Comparison of ENCODE assay signal across 20 cellular contexts in genomic region chr3:39446444-39446843, GRCh38. TPM values are rescaled to one million over a fixed set of nuclear protein-coding genes. Genes with fewer than 3 reads are reported as not detected.
A peak's percentile ranks its signal among the peaks of the same experiment; 100 is the strongest.
DNase-seq lines count a peak whose midpoint lies in the region; ATAC-seq, FAIRE-seq and TF ChIP-seq lines count a peak whose summit lies in the region.
"Had no signal": no experiment of that assay in that cellular context is flagged by ENCODE, and none has a peak within 500 bp of the region (broad histone marks: within the 10 kb centered on the region; RNA-seq: fewer than 3 reads in every experiment).

No MANE protein-coding gene starts in this region.

- peaks cover 4% of the 10 kb centered on the region for H3K4me1 Mint-ChIP-seq in activated naive CD8-positive, alpha-beta T cell treated with anti-CD3 and anti-CD28 coated beads, Interleukin-2, amount 50 U/mL, for 24 hours

- H3K36me3 Mint-ChIP-seq in activated naive CD8-positive, alpha-beta T cell treated with anti-CD3 and anti-CD28 coated beads, Interleukin-2, amount 50 U/mL, for 24 hours (ENCODE audit: low read depth), result no peaks in the 10 kb centered on the region
- H3K36me3 Mint-ChIP-seq: CD4-positive, alpha-beta memory T cell had no signal

- CTCF ChIA-PET in K562 (lab: Yijun Ruan, JAX; ENCODE audit: low intra/inter-chr PET ratio), result interaction anchor here (0.8 to 3.0 kb wide), 2 partner anchors 13 to 52 kb away, joined by 3 to 30 read pairs; no protein-coding TSS in a partner anchor

- ATAC-seq in K562, result no peak
- no peak for ATAC-seq in GM18519 (IDR thresholded peaks at IDR 0.05; ENCODE audit: low FRiP score, unreplicated experiment)
- ATAC-seq in activated naive CD8-positive, alpha-beta T cell treated with anti-CD3 and anti-CD28 coated beads, Interleukin-2, amount 50 U/mL, for 24 hours, result no peak
- ATAC-seq: GM12878 had no signal

- peaks cover 5% of the 10 kb centered on the region for H3K4me1 ChIP-seq in GM23248 (ENCODE audit: insufficient read depth)
- peaks cover 0 to 12% of the 10 kb centered on the region in 2 experiments; a peak in 2 of 5 replicates for H3K4me1 ChIP-seq in K562 (replicated peaks in 1 of 2; ENCODE audit: control insufficient read depth in 2 of 2, insufficient read depth in 2 of 2, low read length in 2 of 2)

- H3K9me2 ChIP-seq in GM23248 (ENCODE audit: insufficient read depth), result no peaks in the 10 kb centered on the region

- H3K9ac ChIP-seq in GM23248, result no peak overlapping the region
- H3K9ac ChIP-seq in K562 (ENCODE audit: insufficient read depth in 1 of 2, low read depth in 2 of 2, low read length in 2 of 2), result no peak overlapping the region

- no peaks in the 10 kb centered on the region for H3K9me1 ChIP-seq in K562 (ENCODE audit: control insufficient read depth, insufficient read depth, low read length)

- no peak for TF ChIP-seq CTCF in K562 (IDR thresholded peaks at IDR 0.05 in 2 of 3, conservative IDR thresholded peaks at IDR 0.05 in 1 of 3; ENCODE audit: insufficient read depth in 2 of 3, low read depth in 1 of 3, low read length in 3 of 3)

- H3K27ac ChIP-seq in GM23248 (no peak overlapping the region), K562 (ENCODE audit: extremely low read depth, low read depth, low read length) (no peak overlapping the region)

- H3K4me2 ChIP-seq in GM23248 (ENCODE audit: unreplicated experiment), result no peak overlapping the region
- H3K4me2 ChIP-seq in K562 (ENCODE audit: insufficient read depth, low read length), result no peak overlapping the region

- in situ Hi-C loops in GM23248 (cut with MboI) (no loop called here), K562 (cut with MboI) (no loop called here)

- no peaks in the 10 kb centered on the region for H3K9me3 ChIP-seq in GM23248 (ENCODE audit: low read depth)
- H3K9me3 ChIP-seq in K562 (replicated peaks; ENCODE audit: control insufficient read depth, insufficient read depth, low read depth, low read length), result no peaks in the 10 kb centered on the region

- no peak for TF ChIP-seq EP300 in K562 (IDR thresholded peaks at IDR 0.05; ENCODE audit: low read length)

- H3F3A ChIP-seq in GM23248 (ENCODE audit: insufficient read depth), result 0 out of 2 replicates have a peak, but pooled peaks cover 7% of the 10 kb centered on the region

- no peaks in the 10 kb centered on the region for H3K27me3 Mint-ChIP-seq in activated naive CD8-positive, alpha-beta T cell treated with anti-CD3 and anti-CD28 coated beads, Interleukin-2, amount 50 U/mL, for 24 hours

- no peak overlapping the region for H3K27ac Mint-ChIP-seq in activated naive CD8-positive, alpha-beta T cell treated with anti-CD3 and anti-CD28 coated beads, Interleukin-2, amount 50 U/mL, for 24 hours
- H3K27ac Mint-ChIP-seq: CD4-positive, alpha-beta memory T cell had no signal

- no peak for TF ChIP-seq POLR2A in K562 (conservative IDR thresholded peaks at IDR 0.05)

- H3K36me3 ChIP-seq in GM23248 (ENCODE audit: low read depth) (no peaks in the 10 kb centered on the region), K562 (ENCODE audit: control insufficient read depth, insufficient read depth, low read length) (no peaks in the 10 kb centered on the region)

- no peak overlapping the region for H3K4me3 Mint-ChIP-seq in activated naive CD8-positive, alpha-beta T cell treated with anti-CD3 and anti-CD28 coated beads, Interleukin-2, amount 50 U/mL, for 24 hours
- H3K4me3 Mint-ChIP-seq: CD4-positive, alpha-beta memory T cell had no signal

- POLR2A ChIA-PET in K562 (lab: Yijun Ruan, JAX), result interaction anchor here (0.6 to 1.3 kb wide), 3 partner anchors 12 to 42 kb away, joined by 3 to 4 read pairs (median 3); no protein-coding TSS in a partner anchor

- H3K9me3 Mint-ChIP-seq in activated naive CD8-positive, alpha-beta T cell treated with anti-CD3 and anti-CD28 coated beads, Interleukin-2, amount 50 U/mL, for 24 hours, result no peaks in the 10 kb centered on the region

- H2AFZ ChIP-seq in GM23248, result no peak overlapping the region
- H2AFZ ChIP-seq in K562 (ENCODE audit: low read depth, low read length), result no peak overlapping the region

- no peaks in the 10 kb centered on the region for H4K20me1 ChIP-seq in GM23248 (ENCODE audit: insufficient read depth)
- no peaks in the 10 kb centered on the region for H4K20me1 ChIP-seq in K562 (replicated peaks; ENCODE audit: control insufficient read depth, insufficient read depth, low read length)

- FAIRE-seq in K562 (lab: Jason Lieb, UNC), result no peak
- FAIRE-seq: G401.6, GM12878, H1 had no signal

- no peak overlapping the region for H3K4me3 ChIP-seq in GM23248
- H3K4me3 ChIP-seq in K562, result no peak overlapping the region
- H3K4me3 ChIP-seq: GM12878 had no signal

- H3K79me2 ChIP-seq in GM23248 (ENCODE audit: insufficient read depth), result no peaks in the 10 kb centered on the region
- H3K79me2 ChIP-seq in K562 (ENCODE audit: control insufficient read depth, insufficient read depth, low read length), result no peaks in the 10 kb centered on the region

- TF ChIP-seq RAD21 in K562 (CRISPR knock-in tag; conservative IDR thresholded peaks at IDR 0.05 in 1 of 2, IDR thresholded peaks at IDR 0.05 in 1 of 2), result no peak

- WGBS in GM23248 (ENCODE audit: low coverage in 1 of 2, low lambda C conversion rate in 2 of 2, missing lambda C conversion rate in 2 of 2), 2 experiments, result 66 to 70% methylated on average over 2 of the region's 2 CpGs
- 0% methylated on average over 2 of the region's 2 CpGs for WGBS in K562 (ENCODE audit: insufficient coverage, low coverage, missing lambda C conversion rate)

- H3K27me3 ChIP-seq in GM23248 (replicated peaks; ENCODE audit: insufficient read depth), result no peaks in the 10 kb centered on the region
- peaks cover 12 to 18% of the 10 kb centered on the region in 2 experiments; a peak in 4 of 5 replicates for H3K27me3 ChIP-seq in K562 (ENCODE audit: control insufficient read depth in 2 of 2, insufficient read depth in 2 of 2, low read length in 2 of 2)

- DNase-seq in GM23248 (peak; percentile 29), K562 (ENCODE audit: extremely low read depth in 1 of 4, low spot score in 3 of 4) (no peak), superior temporal gyrus (ENCODE audit: extremely low spot score) (peak; percentile 66), SK-N-DZ (ENCODE audit: low spot score) (no peak)
- no peak for DNase-seq in activated naive CD8-positive, alpha-beta T cell treated with anti-CD3 and anti-CD28 coated beads, Interleukin-2, amount 50 U/mL, for 24 hours
- DNase-seq: C1 segment of cervical spinal cord; Calu3; CD4-positive, alpha-beta memory T cell; COR-L47; DMS53; DMS79 treated with DMSO at 0.1 percent for 48 hours; H7; HCEC 1CT had no signal

- intact Hi-C loops in K562 (cut with micrococcal nuclease), result loop anchor here (5.0 to 10.0 kb wide), 2 partner anchors 546 to 728 kb away; no protein-coding TSS in a partner anchor

- BruUV-seq in K562 (replicated peaks; lab: Mats Ljungman, UMichigan), result no TSS peak

TF ChIP-seq in K562, 482 proteins besides CTCF, POLR2A, EP300 and RAD21 (continues in another document):
- TF ChIP-seq CBX5 (IDR thresholded peaks at IDR 0.05; ENCODE audit: borderline replicate concordance, low read depth), result no peak

RNA-seq across cellular contexts. Expression of gene MOBP, which starts 21.0 kb away (rescaled TPM):
- total RNA-seq in GM23248 (2014; rRNA removed; shearing (Covaris generic)), result not detected in 2 replicates
- polyA plus RNA-seq in GM23248 (2016; fragmentation: Nextera tagmentation; extraction: Ambion mirVana), result not detected in 2 replicates
- total RNA-seq in K562 (2011; cell fraction: chromatin; rRNA removed; ENCODE audit: low replicate concordance), result not detected in 2 replicates
- not detected in 2 replicates for total RNA-seq in K562 (2011; cell fraction: nucleolus; rRNA removed)
- total RNA-seq in K562 (2011; cell fraction: nucleoplasm; rRNA removed), result not detected in 2 replicates
- total RNA-seq in K562 (2014; rRNA removed), result not detected in 2 replicates
- 0.06 and 0.11 TPM in 2 replicates for total RNA-seq in K562 (2014; rRNA removed; fragmentation: Illumina TruSeq; extraction: Trizol)
- total RNA-seq in K562 (2015; rRNA removed; fragmentation: Illumina TruSeq; extraction: Trizol), result 0.04 TPM in 1 of 2 replicates, not detected in the other
- total RNA-seq in K562 (2021), result 0.13 and 0.33 TPM in 2 replicates
- polyA plus RNA-seq in K562 (2011; rRNA removed), result 0.04 TPM in 1 of 2 replicates, not detected in the other
- 0.01 TPM in 1 of 2 replicates, not detected in the other for polyA plus RNA-seq in K562 (2011; cell fraction: cytosol; rRNA removed)
- 0.04 TPM in 2 replicates for polyA plus RNA-seq in K562 (2011; cell fraction: nucleus; rRNA removed)
- polyA plus RNA-seq in K562 (2012), result 0.05 and 0.25 TPM in 2 replicates
- 0.09 and 0.15 TPM in 2 replicates for polyA plus RNA-seq in K562 (2014; fragmentation: Illumina TruSeq; extraction: Trizol)
- under 1 TPM in 1 of 2 experiments, not detected in 1; 0.10 TPM for polyA plus RNA-seq in K562 (2014; fragmentation: Nextera tagmentation; extraction: Ambion mirVana)
- polyA plus RNA-seq in K562 (2014; rRNA removed), result 0.25 TPM in 1 of 2 replicates, not detected in the other
- 0.12 TPM in 1 of 2 replicates, not detected in the other for polyA minus RNA-seq in K562 (2011; rRNA and poly(A)+ RNA removed)
- polyA minus RNA-seq in K562 (2011; cell fraction: cytosol; rRNA and poly(A)+ RNA removed), result not detected in 2 replicates
- under 0.01 and 0.11 TPM in 2 replicates for polyA minus RNA-seq in K562 (2011; cell fraction: nucleus; rRNA and poly(A)+ RNA removed)
- polyA plus RNA-seq in SK-N-DZ (2014; cell fraction: cytosol; rRNA removed), result not detected in 2 replicates
- polyA plus RNA-seq in SK-N-DZ (2014; cell fraction: nucleus; rRNA removed), result not detected in 2 replicates
- total RNA-seq: A172; CD4-positive, alpha-beta memory T cell; Daoy had no signal
- polyA plus RNA-seq: BJ; CD4-positive, alpha-beta memory T cell had no signal

RNA-seq across cellular contexts. Expression of gene RPSA, which starts 39.9 kb away (rescaled TPM):
- 1,561 and 1,590 TPM in 2 replicates for total RNA-seq in GM23248 (2014; rRNA removed; shearing (Covaris generic))
- polyA plus RNA-seq in GM23248 (2016; fragmentation: Nextera tagmentation; extraction: Ambion mirVana), result 406 and 418 TPM in 2 replicates
- 667 and 738 TPM in 2 replicates for total RNA-seq in K562 (2011; cell fraction: chromatin; rRNA removed; ENCODE audit: low replicate concordance)
- total RNA-seq in K562 (2011; cell fraction: nucleolus; rRNA removed), result 932 and 1,080 TPM in 2 replicates
- 1,386 and 2,499 TPM in 2 replicates for total RNA-seq in K562 (2011; cell fraction: nucleoplasm; rRNA removed)
- total RNA-seq in K562 (2014; rRNA removed), result 2,954 and 3,368 TPM in 2 replicates
- 2,627 and 2,725 TPM in 2 replicates for total RNA-seq in K562 (2014; rRNA removed; fragmentation: Illumina TruSeq; extraction: Trizol)
- total RNA-seq in K562 (2015; rRNA removed; fragmentation: Illumina TruSeq; extraction: Trizol), result 2,157 and 2,290 TPM in 2 replicates
- total RNA-seq in K562 (2021), result 2,714 and 2,919 TPM in 2 replicates
- polyA plus RNA-seq in K562 (2011; rRNA removed), result 4,272 and 5,659 TPM in 2 replicates
- 6,070 and 7,346 TPM in 2 replicates for polyA plus RNA-seq in K562 (2011; cell fraction: cytosol; rRNA removed)
- polyA plus RNA-seq in K562 (2011; cell fraction: nucleus; rRNA removed), result 1,863 and 2,598 TPM in 2 replicates
- polyA plus RNA-seq in K562 (2012), result 2,505 and 3,684 TPM in 2 replicates
- polyA plus RNA-seq in K562 (2014; fragmentation: Illumina TruSeq; extraction: Trizol), result 3,113 and 3,517 TPM in 2 replicates
- 1,000 to 10,000 TPM; 2,672 to 2,730 TPM for polyA plus RNA-seq in K562 (2014; fragmentation: Nextera tagmentation; extraction: Ambion mirVana)
- polyA plus RNA-seq in K562 (2014; rRNA removed), result 3,291 and 3,996 TPM in 2 replicates
- polyA minus RNA-seq in K562 (2011; rRNA and poly(A)+ RNA removed), result 2,013 and 2,369 TPM in 2 replicates
- 890 and 971 TPM in 2 replicates for polyA minus RNA-seq in K562 (2011; cell fraction: cytosol; rRNA and poly(A)+ RNA removed)
- 389 and 699 TPM in 2 replicates for polyA minus RNA-seq in K562 (2011; cell fraction: nucleus; rRNA and poly(A)+ RNA removed)
- 2,861 and 2,894 TPM in 2 replicates for polyA plus RNA-seq in SK-N-DZ (2014; cell fraction: cytosol; rRNA removed)
- polyA plus RNA-seq in SK-N-DZ (2014; cell fraction: nucleus; rRNA removed), result 1,186 and 1,691 TPM in 2 replicates

Comparison
In these comparisons a context has a peak if more than half of its experiments do, and no peak if none do; other contexts are left out.
1. DNase-seq: peak in GM23248 (single experiment) and superior temporal gyrus (single experiment); none in K562 (0 of 4), SK-N-DZ (single experiment) and activated naive CD8-positive, alpha-beta T cell treated with anti-CD3 and anti-CD28 coated beads, Interleukin-2, amount 50 U/mL, for 24 hours (single experiment).